Comparison of ENCODE assay signal across 9 cellular contexts in the genomic region with DNA sequence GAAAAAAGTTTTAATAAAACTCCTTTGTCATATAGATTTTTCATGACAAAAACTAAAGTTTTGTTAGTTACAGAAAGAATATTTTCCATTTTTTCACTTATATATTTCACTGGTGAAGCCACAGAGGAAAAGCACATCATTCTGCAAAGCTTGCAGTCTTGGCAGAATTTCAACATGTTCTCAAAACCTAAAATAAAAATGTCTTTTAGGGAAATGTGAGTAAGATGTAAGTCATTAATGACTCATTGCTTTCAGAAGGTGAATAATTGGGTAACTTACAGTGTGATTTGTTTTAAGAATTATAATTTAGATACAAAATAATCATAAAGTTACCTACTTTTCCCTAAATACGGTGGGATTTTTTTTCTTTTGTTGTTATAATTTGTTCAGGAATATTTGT. TPM values are rescaled to one million over a fixed set of nuclear protein-coding genes. Genes with fewer than 3 reads are reported as not detected.
A peak's percentile ranks its signal among the peaks of the same experiment; 100 is the strongest.
DNase-seq lines count a peak whose midpoint lies in the region; ATAC-seq and TF ChIP-seq lines count a peak whose summit lies in the region.
"Had no signal": no experiment of that assay in that cellular context is flagged by ENCODE, and none has a peak within 500 bp of the region (broad histone marks: within the 10 kb centered on the region; RNA-seq: fewer than 3 reads in every experiment).

No MANE protein-coding gene starts in this region.

- H3K36me3 ChIP-seq in osteoblast (ENCODE audit: insufficient read depth, low read length), result peaks cover 7% of the 10 kb centered on the region
- peaks cover 0 to 97% (median 0%) of the 10 kb centered on the region in 3 donors for H3K36me3 ChIP-seq in esophagus squamous epithelium

- no peaks in the 10 kb centered on the region for H3K9me3 ChIP-seq in osteoblast (ENCODE audit: low read depth, low read length)
- H3K9me3 ChIP-seq in esophagus squamous epithelium, result no peaks in the 10 kb centered on the region

- H3K4me2 ChIP-seq in osteoblast (ENCODE audit: insufficient read depth, low read length), result peak overlapping the region; percentile 71

- 22 to 31% methylated on average over 1 of the region's 1 CpG for WGBS in esophagus squamous epithelium, 2 donors

- H2AFZ ChIP-seq in osteoblast (ENCODE audit: low read length), result no peak overlapping the region

- intact Hi-C loops in esophagus squamous epithelium (cut with DNase I) (no loop called here), left ventricle myocardium superior (cut with micrococcal nuclease) (no loop called here)

- H3K27ac ChIP-seq in osteoblast (ENCODE audit: low read depth, low read length) (peak overlapping the region; percentile 65), esophagus squamous epithelium (no peak overlapping the region)

- ATAC-seq in HG02623 (IDR thresholded peaks at IDR 0.05; ENCODE audit: unreplicated experiment), result no peak
- ATAC-seq in left ventricle myocardium superior, result no peak

- TF ChIP-seq CTCF in osteoblast (IDR thresholded peaks at IDR 0.05; ENCODE audit: extremely low read depth, low read depth, low read length) (no peak), esophagus squamous epithelium (IDR thresholded peaks at IDR 0.05) (no peak)

- peaks cover 29% of the 10 kb centered on the region for H3K4me1 ChIP-seq in osteoblast (ENCODE audit: insufficient read depth, low read length)
- peaks cover 0 to 15% (median 3%) of the 10 kb centered on the region in 3 donors for H3K4me1 ChIP-seq in esophagus squamous epithelium

- DNase-seq in GM04504 (ENCODE audit: low read depth) (peak; percentile 69), NOMO-1 treated with dmso at 0.1 percent for 144 hours (lab: John Stamatoyannopoulos, UW; ENCODE audit: unreplicated experiment) (peak; percentile 28), dermis blood vessel endothelial cell (peak; percentile 82), osteoblast (ENCODE audit: insufficient read length, low spot score, missing footprints) (no peak), esophagus squamous epithelium (lab: John Stamatoyannopoulos, UW) (no peak), left ventricle myocardium superior (no peak), GM19240 (ENCODE audit: insufficient read length, low spot score) (no peak)
- DNase-seq: activated naive CD4-positive, alpha-beta T cell treated with Interleukin-2 at 50 U/mL for 16 hours had no signal

- H3K27me3 ChIP-seq in osteoblast (ENCODE audit: insufficient read depth, low read length), result no peaks in the 10 kb centered on the region
- H3K27me3 ChIP-seq in esophagus squamous epithelium, result no peaks in the 10 kb centered on the region

- TF ChIP-seq POLR2A in esophagus squamous epithelium (IDR thresholded peaks at IDR 0.05), result no peak

- no peaks in the 10 kb centered on the region for H4K20me1 ChIP-seq in osteoblast (ENCODE audit: insufficient read depth, low read length)

- H3K4me3 ChIP-seq in osteoblast (ENCODE audit: insufficient read depth, low read length) (no peak overlapping the region), esophagus squamous epithelium (no peak overlapping the region)

- H3K79me2 ChIP-seq in osteoblast (ENCODE audit: insufficient read depth, low read length), result no peaks in the 10 kb centered on the region

RNA-seq across cellular contexts. Expression of gene TNFRSF11A, which starts 43.4 kb away (rescaled TPM):
- total RNA-seq in dermis blood vessel endothelial cell (30.3 and 41.7 TPM in 2 replicates), osteoblast (under 0.01 TPM in 2 replicates), esophagus squamous epithelium (1 to 10 TPM; 1.9 to 5.6 (median 3.6) TPM), left ventricle myocardium superior (1.2 TPM)

Comparison
In these comparisons a context has a peak if more than half of its experiments do, and no peak if none do; other contexts are left out.
1. DNase-seq: peak in GM04504 (single experiment), NOMO-1 treated with dmso at 0.1 percent for 144 hours (single experiment) and dermis blood vessel endothelial cell (single experiment); none in osteoblast (single experiment), esophagus squamous epithelium (single experiment), left ventricle myocardium superior (single experiment) and GM19240 (single experiment).